18 cellular contexts compared by ENCODE assay signal in genomic region chr20:57693670-57694329, GRCh38. TPM values are rescaled to one million over a fixed set of nuclear protein-coding genes. Genes with fewer than 3 reads are reported as not detected.
A peak's percentile ranks its signal among the peaks of the same experiment; 100 is the strongest.
DNase-seq lines count a peak whose midpoint lies in the region; FAIRE-seq and TF ChIP-seq lines count a peak whose summit lies in the region.
"Had no signal": no experiment of that assay in that cellular context is flagged by ENCODE, and none has a peak within 500 bp of the region (broad histone marks: within the 10 kb centered on the region; RNA-seq: fewer than 3 reads in every experiment).

No MANE protein-coding gene starts in this region.

- H3K27me3 ChIP-seq in subcutaneous abdominal adipose tissue (ENCODE audit: control insufficient read depth in 5 of 5, insufficient read depth in 4 of 5, low read length in 5 of 5): no peaks in the 10 kb centered on the region
- H3K27me3 ChIP-seq: left lung, spleen had no signal

- no peak for TF ChIP-seq POLR2A in GM12891 (IDR thresholded peaks at IDR 0.05; ENCODE audit: low read depth, low read length)

- no peaks in the 10 kb centered on the region for H3K27me3 Mint-ChIP-seq in glutamatergic neuron (ENCODE audit: unreplicated experiment)
- H3K27me3 Mint-ChIP-seq: activated T-helper 17 cell treated with anti-CD3 and anti-CD28 coated beads, Interleukin-2, amount 50 U/mL, for 72 hours had no signal

- H3K9me3 Mint-ChIP-seq in glutamatergic neuron (ENCODE audit: unreplicated experiment): peaks cover 4% of the 10 kb centered on the region
- H3K9me3 Mint-ChIP-seq: activated T-helper 17 cell treated with anti-CD3 and anti-CD28 coated beads, Interleukin-2, amount 50 U/mL, for 72 hours; stimulated activated effector memory CD8-positive, alpha-beta T cell treated with anti-CD3 and anti-CD28 coated beads, Interleukin-12 subunit alpha, Interleukin-12 subunit beta, amount 100 ng/mL, for 72 hours had no signal

- H3K27ac Mint-ChIP-seq in glutamatergic neuron (ENCODE audit: unreplicated experiment): no peak overlapping the region
- H3K27ac Mint-ChIP-seq: activated T-helper 17 cell treated with anti-CD3 and anti-CD28 coated beads, Interleukin-2, amount 50 U/mL, for 72 hours; stimulated activated effector memory CD8-positive, alpha-beta T cell treated with anti-CD3 and anti-CD28 coated beads, Interleukin-12 subunit alpha, Interleukin-12 subunit beta, amount 100 ng/mL, for 72 hours had no signal

- no peaks in the 10 kb centered on the region for H3K9me3 ChIP-seq in subcutaneous abdominal adipose tissue (ENCODE audit: control insufficient read depth in 5 of 5, low read length in 5 of 5)
- H3K9me3 ChIP-seq: left lung, spleen had no signal

- peaks cover 0 to 4% (median 0%) of the 10 kb centered on the region in 5 donors for H3K36me3 ChIP-seq in subcutaneous abdominal adipose tissue (ENCODE audit: control insufficient read depth in 5 of 5, insufficient read depth in 5 of 5, low read length in 5 of 5)
- H3K36me3 ChIP-seq: left lung, spleen had no signal

- H3K4me1 Mint-ChIP-seq in glutamatergic neuron (ENCODE audit: low read depth, unreplicated experiment): peaks cover 9% of the 10 kb centered on the region

- TF ChIP-seq CTCF in VCaP (conservative IDR thresholded peaks at IDR 0.05): peak; percentile 40; the same call in 1 of the 2 replicates
- TF ChIP-seq CTCF in glutamatergic neuron (IDR thresholded peaks at IDR 0.05; ENCODE audit: partially characterized antibody, unreplicated experiment): no peak

- peak overlapping the region; percentile 99 for H3K27ac ChIP-seq in VCaP
- H3K27ac ChIP-seq in subcutaneous abdominal adipose tissue (ENCODE audit: low read depth, low read length): peak overlapping the region; percentile 10
- H3K27ac ChIP-seq: left lung, spleen had no signal

- peak overlapping the region; percentile 30 for H3K4me3 Mint-ChIP-seq in glutamatergic neuron (ENCODE audit: unreplicated experiment)
- H3K4me3 Mint-ChIP-seq: activated T-helper 17 cell treated with anti-CD3 and anti-CD28 coated beads, Interleukin-2, amount 50 U/mL, for 72 hours; stimulated activated effector memory CD8-positive, alpha-beta T cell treated with anti-CD3 and anti-CD28 coated beads, Interleukin-12 subunit alpha, Interleukin-12 subunit beta, amount 100 ng/mL, for 72 hours had no signal

- H3K4me3 ChIP-seq in subcutaneous abdominal adipose tissue (ENCODE audit: low read depth in 1 of 5, low read length in 5 of 5): no peak overlapping the region
- H3K4me3 ChIP-seq: left lung, spleen had no signal

- H3K36me3 Mint-ChIP-seq in glutamatergic neuron (ENCODE audit: unreplicated experiment): no peaks in the 10 kb centered on the region

- no peak overlapping the region for H3K9ac ChIP-seq in subcutaneous abdominal adipose tissue (ENCODE audit: low read length in 5 of 5)

- H3K4me1 ChIP-seq in subcutaneous abdominal adipose tissue (ENCODE audit: control insufficient read depth in 5 of 5, insufficient read depth in 5 of 5, low read length in 5 of 5): peaks cover 10 to 99% (median 93%) of the 10 kb centered on the region in 5 donors

- FAIRE-seq in GM12891 (lab: Jason Lieb, UNC): no peak
- FAIRE-seq: D721Med, HepG2, TTC549 had no signal

- DNase-seq in Daoy (ENCODE audit: low read depth) (peak; percentile 50), glutamatergic neuron (no peak), GM12891 (ENCODE audit: insufficient read length, low spot score) (no peak), AG08395 (ENCODE audit: low spot score) (no peak)
- no peak for DNase-seq in activated CD4-positive, CD25-positive, alpha-beta regulatory T cell (lab: John Stamatoyannopoulos, UW)
- DNase-seq in NK-92 treated with Interleukin-12 subunit alpha and Interleukin-12 subunit beta, amount 100 ng/mL, for 24 hours (lab: John Stamatoyannopoulos, UW): no peak
- DNase-seq: GDM1, NCI-H2029 treated with DMSO at 0.1 percent for 48 hours, NCI-H510A treated with DMSO at 0.1 percent for 48 hours, spleen had no signal

TF ChIP-seq in GM12891, 5 proteins besides CTCF, POLR2A, EP300 and RAD21:
- TF ChIP-seq POLR2AphosphoS5 (IDR thresholded peaks at IDR 0.05; ENCODE audit: low read depth, low read length) (no peak), TAF1 (IDR thresholded peaks at IDR 0.05; ENCODE audit: low read depth, low read length) (no peak), POU2F2 (IDR thresholded peaks at IDR 0.05; ENCODE audit: low read depth, low read length) (no peak), SPI1 (IDR thresholded peaks at IDR 0.05; ENCODE audit: low read depth, low read length) (no peak), PAX5 (IDR thresholded peaks at IDR 0.05; ENCODE audit: insufficient read depth, low read length, severe bottlenecking) (no peak)

RNA-seq across cellular contexts. Expression of gene PMEPA1, which starts 16.0 kb away (rescaled TPM):
- 11.0 and 12.2 TPM in 2 replicates for total RNA-seq in Daoy (2014; rRNA removed; shearing (Covaris generic))
- total RNA-seq in glutamatergic neuron (ENCODE audit: unreplicated experiment): 14.4 TPM
- 2.8 TPM for polyA plus RNA-seq in GM12891 (2012; ENCODE audit: low read depth, missing spikeins)
- total RNA-seq: HepG2 had no signal
- polyA plus RNA-seq: HepG2 had no signal
